ENCODE assay signal across 3 cellular contexts in genomic region chr15:45180201-45180600, GRCh38.
TF ChIP-seq lines count a peak whose summit lies in the region.

No MANE protein-coding gene starts in this region.

TF ChIP-seq in SK-N-SH, 30 proteins besides CTCF, POLR2A, EP300 and RAD21:
- TF ChIP-seq RXRA (IDR thresholded peaks at IDR 0.05; ENCODE audit: borderline replicate concordance, low read depth) (no peak), TEAD4 (IDR thresholded peaks at IDR 0.05; ENCODE audit: borderline replicate concordance, insufficient read depth) (no peak), TCF12 (IDR thresholded peaks at IDR 0.05) (no peak), FOXJ3 (CRISPR knock-in tag; IDR thresholded peaks at IDR 0.05) (no peak), ELF1 (IDR thresholded peaks at IDR 0.05) (no peak), SIN3A (IDR thresholded peaks at IDR 0.05; ENCODE audit: borderline replicate concordance, low read depth, low read length) (no peak), NFIC (IDR thresholded peaks at IDR 0.05; ENCODE audit: borderline replicate concordance) (no peak), MEF2A (IDR thresholded peaks at IDR 0.05; ENCODE audit: borderline replicate concordance, low read depth) (no peak), GATA2 (CRISPR knock-in tag; IDR thresholded peaks at IDR 0.05) (no peak)
TF ChIP-seq in SK-N-SH: peak in this region for 0.

TF ChIP-seq in SK-N-SH treated with all-trans-retinoic acid at 6 μM for 48 hours, 23 proteins besides CTCF, POLR2A, EP300 and RAD21:
- no peak for TF ChIP-seq PPARA (CRISPR knock-in tag; IDR thresholded peaks at IDR 0.05; ENCODE audit: borderline replicate concordance)
- TF ChIP-seq ZNF70 (CRISPR knock-in tag; IDR thresholded peaks at IDR 0.05): no peak
- TF ChIP-seq TCF4 (CRISPR knock-in tag; IDR thresholded peaks at IDR 0.05; ENCODE audit: borderline replicate concordance): no peak
- TF ChIP-seq ZNF8 (CRISPR knock-in tag; IDR thresholded peaks at IDR 0.05): no peak
- no peak for TF ChIP-seq ZNF565 (CRISPR knock-in tag; conservative IDR thresholded peaks at IDR 0.05; ENCODE audit: low read depth)
- no peak for TF ChIP-seq RARB (CRISPR knock-in tag; IDR thresholded peaks at IDR 0.05)
- TF ChIP-seq TSHZ2 (CRISPR knock-in tag; IDR thresholded peaks at IDR 0.05): no peak

TF ChIP-seq in GM12878, 131 proteins besides CTCF, POLR2A, EP300 and RAD21:
- TF ChIP-seq EZH2 (IDR thresholded peaks at IDR 0.05; ENCODE audit: borderline replicate concordance, control insufficient read depth, low read depth, low read length): no peak
- no peak for TF ChIP-seq PBX3 (IDR thresholded peaks at IDR 0.05; ENCODE audit: insufficient replicate concordance, low read depth, low read length)
- no peak for TF ChIP-seq CEBPZ (IDR thresholded peaks at IDR 0.05; ENCODE audit: low read depth, low read length)
- no peak for TF ChIP-seq ATF3 (IDR thresholded peaks at IDR 0.05; ENCODE audit: borderline replicate concordance, extremely low read depth, low read depth, low read length)
- TF ChIP-seq NFXL1 (IDR thresholded peaks at IDR 0.05; ENCODE audit: borderline replicate concordance): no peak
- no peak for TF ChIP-seq EGR1 (IDR thresholded peaks at IDR 0.05; ENCODE audit: borderline replicate concordance in 1 of 2, low read depth in 2 of 2, low read length in 2 of 2)
- peak in 1 of 2 experiments; percentile 20; a peak in 1 of 4 replicates for TF ChIP-seq BHLHE40 (IDR thresholded peaks at IDR 0.05; ENCODE audit: borderline replicate concordance in 1 of 2, low read depth in 2 of 2, low read length in 1 of 2)
- no peak for TF ChIP-seq SUPT20H (IDR thresholded peaks at IDR 0.05; ENCODE audit: borderline replicate concordance, control insufficient read depth, low read depth, low read length)
- TF ChIP-seq BACH1 (IDR thresholded peaks at IDR 0.05; ENCODE audit: borderline replicate concordance): no peak
- TF ChIP-seq RELB (IDR thresholded peaks at IDR 0.05; ENCODE audit: low read depth): no peak
- TF ChIP-seq DPF2 (IDR thresholded peaks at IDR 0.05): 0 out of 2 replicates have a peak, but pooled peaks have one; percentile 26
- TF ChIP-seq SIN3A (IDR thresholded peaks at IDR 0.05; ENCODE audit: low read depth, low read length): no peak
- TF ChIP-seq ZNF592 (IDR thresholded peaks at IDR 0.05): no peak
- TF ChIP-seq RCOR1 (conservative IDR thresholded peaks at IDR 0.05; ENCODE audit: low read depth, low read length): no peak
- 0 out of 2 replicates have a peak, but pooled peaks have one; percentile 39 for TF ChIP-seq IKZF1 (conservative IDR thresholded peaks at IDR 0.05)
- no peak for TF ChIP-seq USF1 (IDR thresholded peaks at IDR 0.05; ENCODE audit: borderline replicate concordance, extremely low read length, insufficient read depth, low read depth, low read length)
- TF ChIP-seq ZNF207 (IDR thresholded peaks at IDR 0.05; ENCODE audit: borderline replicate concordance): no peak
- TF ChIP-seq CREM (IDR thresholded peaks at IDR 0.05; ENCODE audit: low read depth): no peak
- no peak for TF ChIP-seq LARP7 (IDR thresholded peaks at IDR 0.05)
- no peak for TF ChIP-seq MEF2A (IDR thresholded peaks at IDR 0.05; ENCODE audit: insufficient read depth, low read depth, low read length)
- no peak for TF ChIP-seq ZBTB33 (IDR thresholded peaks at IDR 0.05)
- no peak for TF ChIP-seq IRF5 (IDR thresholded peaks at IDR 0.05; ENCODE audit: borderline replicate concordance)
- TF ChIP-seq SMARCA5 (IDR thresholded peaks at IDR 0.05): no peak
- no peak for TF ChIP-seq STAT1 (conservative IDR thresholded peaks at IDR 0.05)
- TF ChIP-seq TCF7 (IDR thresholded peaks at IDR 0.05; ENCODE audit: borderline replicate concordance): no peak
- TF ChIP-seq YY1 (IDR thresholded peaks at IDR 0.05; ENCODE audit: low read depth, low read length): no peak
